In the genomic region with DNA sequence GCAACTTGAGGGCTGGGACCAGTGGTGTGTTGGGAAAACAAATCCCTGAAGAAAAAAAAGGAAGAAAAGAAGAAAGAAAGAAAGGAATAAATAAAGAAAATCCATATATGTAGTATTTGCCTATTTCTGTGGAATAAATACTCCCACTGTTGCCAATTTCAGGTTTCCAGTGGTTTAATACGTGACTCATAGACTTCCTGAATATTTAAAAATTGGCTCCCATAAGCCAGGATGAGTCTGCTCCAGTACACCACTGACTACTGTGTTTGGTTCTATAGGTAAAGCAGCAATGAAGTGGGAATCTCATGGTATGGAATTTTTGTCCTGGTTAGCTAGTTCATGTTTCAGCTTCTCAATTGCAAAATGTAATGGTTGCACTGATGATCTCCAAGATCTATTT, we compare ENCODE assay signal across 32 cellular contexts. TPM values are rescaled to one million over a fixed set of nuclear protein-coding genes. Genes with fewer than 3 reads are reported as not detected.
DNase-seq lines count a peak whose midpoint lies in the region; ATAC-seq, FAIRE-seq and TF ChIP-seq lines count a peak whose summit lies in the region.
"Had no signal": no experiment of that assay in that cellular context is flagged by ENCODE, and none has a peak within 500 bp of the region (broad histone marks: within the 10 kb centered on the region; RNA-seq: fewer than 3 reads in every experiment).

No MANE protein-coding gene starts in this region.

- H3K9me3 ChIP-seq in GM23248 (ENCODE audit: low read depth) (no peaks in the 10 kb centered on the region), hepatocyte (ENCODE audit: low read depth) (no peaks in the 10 kb centered on the region)
- H3K9me3 ChIP-seq: gastroesophageal sphincter, testis had no signal

- no peaks in the 10 kb centered on the region for H3F3A ChIP-seq in GM23248 (ENCODE audit: insufficient read depth)

- WGBS in GM23248 (ENCODE audit: low coverage in 1 of 2, low lambda C conversion rate in 2 of 2, missing lambda C conversion rate in 2 of 2), 2 experiments: 0 to 3% methylated on average over 1 of the region's 1 CpG
- 88% methylated on average over 1 of the region's 1 CpG for WGBS in hepatocyte (ENCODE audit: low lambda C conversion rate, missing lambda C conversion rate)

- FAIRE-seq in bronchial epithelial cell (lab: Jason Lieb, UNC): no peak
- FAIRE-seq: colon, GM12878, keratinocyte had no signal

- no peak overlapping the region for H3K9ac ChIP-seq in GM23248

- no peaks in the 10 kb centered on the region for H3K9me2 ChIP-seq in GM23248 (ENCODE audit: insufficient read depth)
- H3K9me2 ChIP-seq in hepatocyte (replicated peaks; ENCODE audit: insufficient read depth): no peaks in the 10 kb centered on the region

- H4K20me1 ChIP-seq in GM23248 (ENCODE audit: insufficient read depth) (no peaks in the 10 kb centered on the region), hepatocyte (ENCODE audit: insufficient read depth, poor library complexity, severe bottlenecking) (no peaks in the 10 kb centered on the region)

- DNase-seq in GM23248: peak; percentile 15
- peak; percentile 16 for DNase-seq in RKO (ENCODE audit: low spot score)
- peak; percentile 47 for DNase-seq in bronchial epithelial cell (ENCODE audit: low read depth)
- peak; percentile 9 for DNase-seq in kidney tubule cell (ENCODE audit: low spot score)
- no peak for DNase-seq in hepatocyte (ENCODE audit: low spot score)
- DNase-seq in NOMO-1 treated with DMSO at 0.1 percent for 48 hours (lab: John Stamatoyannopoulos, UW; ENCODE audit: unreplicated experiment): no peak
- DNase-seq in NCI-H146 (lab: John Stamatoyannopoulos, UW): no peak
- DNase-seq: activated CD4-positive, alpha-beta T cell treated with anti-CD3 and anti-CD28 coated beads, Interleukin-2, amount 10 ng/mL, durations not matched to agents 24 days and 14 days; activated T-cell treated with anti-CD3 and anti-CD28 coated beads, Interleukin-2, amount 50 U/mL, for 24 hours; DND-41; effector memory CD4-positive, alpha-beta T cell; midbrain; naive thymus-derived CD4-positive, alpha-beta T cell; NCI-H1092 treated with DMSO at 0.1 percent for 48 hours; NCI-H1930; occipital lobe; stimulated activated naive CD4-positive, alpha-beta T cell treated with Interleukin-2 at 50 U/mL for 16 hours; testis had no signal

- H3K4me1 ChIP-seq in GM23248 (ENCODE audit: insufficient read depth) (no peaks in the 10 kb centered on the region), hepatocyte (ENCODE audit: insufficient read depth) (no peaks in the 10 kb centered on the region)
- H3K4me1 ChIP-seq: gastroesophageal sphincter, testis had no signal

- H3K36me3 ChIP-seq in GM23248 (ENCODE audit: low read depth) (no peaks in the 10 kb centered on the region), bronchial epithelial cell (ENCODE audit: control insufficient read depth, insufficient read depth, low read length) (no peaks in the 10 kb centered on the region), hepatocyte (replicated peaks; ENCODE audit: insufficient read depth, low read depth) (no peaks in the 10 kb centered on the region)
- H3K36me3 ChIP-seq: gastroesophageal sphincter had no signal

- in situ Hi-C loops in GM23248 (cut with MboI): no loop called here

- no peak for ATAC-seq in HG03135 (IDR thresholded peaks at IDR 0.05; ENCODE audit: unreplicated experiment)
- ATAC-seq: esophagus mucosa; gastroesophageal sphincter; GM12878; GM23338; naive thymus-derived CD4-positive, alpha-beta T cell; Right ventricle myocardium inferior had no signal

- H3K27ac ChIP-seq in GM23248: no peak overlapping the region
- H3K27ac ChIP-seq in hepatocyte: no peak overlapping the region
- H3K27ac ChIP-seq: gastroesophageal sphincter, testis had no signal

- H2AFZ ChIP-seq in GM23248: no peak overlapping the region
- no peak overlapping the region for H2AFZ ChIP-seq in hepatocyte
- H2AFZ ChIP-seq: GM23338 had no signal

- no peak overlapping the region for H3K4me3 ChIP-seq in GM23248
- H3K4me3 ChIP-seq in bronchial epithelial cell (ENCODE audit: low read depth, low read length): no peak overlapping the region
- H3K4me3 ChIP-seq in hepatocyte: no peak overlapping the region
- H3K4me3 ChIP-seq: gastroesophageal sphincter, GM12878, GM23338, testis had no signal

- H3K79me2 ChIP-seq in GM23248 (ENCODE audit: insufficient read depth): no peaks in the 10 kb centered on the region
- no peaks in the 10 kb centered on the region for H3K79me2 ChIP-seq in hepatocyte

- H3K27me3 ChIP-seq in GM23248 (replicated peaks; ENCODE audit: insufficient read depth) (no peaks in the 10 kb centered on the region), bronchial epithelial cell (ENCODE audit: control insufficient read depth, insufficient read depth, low read length) (no peaks in the 10 kb centered on the region), hepatocyte (no peaks in the 10 kb centered on the region)
- H3K27me3 ChIP-seq: gastroesophageal sphincter, testis had no signal

- TF ChIP-seq CTCF in bronchial epithelial cell (IDR thresholded peaks at IDR 0.05; ENCODE audit: insufficient read depth, low read length, severe bottlenecking) (no peak), hepatocyte (IDR thresholded peaks at IDR 0.05; ENCODE audit: poor library complexity) (no peak)

- H3K4me2 ChIP-seq in GM23248 (ENCODE audit: unreplicated experiment): no peak overlapping the region
- no peak overlapping the region for H3K4me2 ChIP-seq in hepatocyte
- H3K4me2 ChIP-seq: GM23338 had no signal

RNA-seq across cellular contexts. Expression of a gene that starts 31.6 kb away (rescaled TPM):
- not detected in 2 replicates for total RNA-seq in GM23248 (2014; rRNA removed; shearing (Covaris generic))
- not detected in 2 replicates for polyA plus RNA-seq in GM23248 (2016; fragmentation: Nextera tagmentation; extraction: Ambion mirVana)
- total RNA-seq in bronchial epithelial cell: not detected in 2 replicates
- total RNA-seq in hepatocyte: not detected in 2 replicates
- not detected in 2 replicates for polyA plus RNA-seq in hepatocyte
- total RNA-seq: activated CD4-positive, alpha-beta T cell treated with anti-CD3 and anti-CD28 coated beads, Interleukin-2, amount 10 ng/mL, durations not matched to agents 24 days and 14 days; activated CD8-positive, alpha-beta memory T cell treated with anti-CD3 and anti-CD28 coated beads for 36 hours; esophagus mucosa; gastroesophageal sphincter; GM12878; GM23338; liver; naive thymus-derived CD4-positive, alpha-beta T cell; occipital lobe; Right ventricle myocardium inferior; skeletal muscle tissue; testis; urinary bladder had no signal
- polyA plus RNA-seq: adipose tissue; GM12878; GM23338; IgD-negative memory B cell; keratinocyte; liver; naive thymus-derived CD4-positive, alpha-beta T cell; urinary bladder had no signal

Comparison
In these comparisons a context has a peak if more than half of its experiments do, and no peak if none do; other contexts are left out.
1. DNase-seq: peak in GM23248 (single experiment), RKO (single experiment), bronchial epithelial cell (single experiment) and kidney tubule cell (single experiment); none in hepatocyte (single experiment), NOMO-1 treated with DMSO at 0.1 percent for 48 hours (single experiment) and NCI-H146 (single experiment).